ENCODE assay signal across 8 cellular contexts in the genomic region with DNA sequence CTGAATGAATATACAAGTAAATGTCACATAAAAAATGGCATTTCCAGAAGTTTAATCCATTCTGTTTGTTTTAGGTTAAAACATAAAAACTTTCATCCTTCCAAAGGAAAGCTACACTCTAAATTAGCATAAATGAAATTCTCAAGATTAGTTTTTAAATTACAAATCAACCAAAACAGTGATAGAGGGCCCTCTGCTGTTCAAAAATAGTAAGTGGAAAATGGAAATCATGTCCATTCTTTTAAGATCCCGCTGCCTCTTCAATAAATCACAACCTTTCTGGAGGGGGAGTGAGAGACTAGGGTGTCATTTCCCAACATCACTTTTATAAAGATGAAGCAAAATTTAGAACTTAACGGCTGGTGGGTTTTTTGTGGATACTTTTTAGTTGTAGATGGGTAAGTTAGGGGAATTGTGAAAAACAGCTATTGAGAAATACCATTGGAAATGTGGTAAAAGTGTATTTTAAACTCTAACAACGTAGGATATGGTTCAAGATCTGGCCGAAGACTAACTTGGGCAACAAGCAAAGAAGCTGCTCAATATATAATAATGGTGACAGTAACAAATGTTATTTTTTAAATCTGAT. TPM values are rescaled to one million over a fixed set of nuclear protein-coding genes. Genes with fewer than 3 reads are reported as not detected.
A peak's percentile ranks its signal among the peaks of the same experiment; 100 is the strongest.
DNase-seq lines count a peak whose midpoint lies in the region; ATAC-seq, FAIRE-seq and TF ChIP-seq lines count a peak whose summit lies in the region.

No MANE protein-coding gene starts in this region.

- peak overlapping the region in 3 of 4 donors; percentile 0 to 75 (median 13) for H3K4me3 Mint-ChIP-seq in CD4-positive, CD25-positive, alpha-beta regulatory T cell
- H3K4me3 Mint-ChIP-seq in endothelial cell (ENCODE audit: unreplicated experiment): no peak overlapping the region

- no peaks in the 10 kb centered on the region for H3K79me2 ChIP-seq in PC-3 (ENCODE audit: low read length)

- H4K20me1 ChIP-seq in PC-3 (ENCODE audit: low read length): no peaks in the 10 kb centered on the region

- peaks cover 6 to 16% (median 9%) of the 10 kb centered on the region in 4 donors for H3K4me1 Mint-ChIP-seq in CD4-positive, CD25-positive, alpha-beta regulatory T cell
- H3K4me1 Mint-ChIP-seq in endothelial cell (ENCODE audit: unreplicated experiment): peaks cover 8% of the 10 kb centered on the region

- intact Hi-C loops in PC-3 (cut with micrococcal nuclease): loop anchor here (1.0 to 5.0 kb wide), 5 partner anchors 128 to 750 kb away; no protein-coding TSS in a partner anchor

- CTCF ChIA-PET in PC-3 (lab: Charles Lee): interaction anchor here (0.5 kb wide), 1 partner anchor 91 kb away, joined by 3 read pairs; no protein-coding TSS in a partner anchor

- H3K9ac ChIP-seq in PC-3 (ENCODE audit: low read length): no peak overlapping the region

- peak; percentile 11 for FAIRE-seq in H54 (lab: Jason Lieb, UNC)

- no TSS peak for BruUV-seq in PC-3 (replicated peaks; lab: Mats Ljungman, UMichigan)

- H3K27me3 ChIP-seq in CD4-positive, CD25-positive, alpha-beta regulatory T cell (ENCODE audit: control insufficient read depth, insufficient read depth, low read length): peaks cover 18% of the 10 kb centered on the region
- H3K27me3 ChIP-seq in PC-3 (ENCODE audit: low read length) (no peaks in the 10 kb centered on the region), neutrophil (no peaks in the 10 kb centered on the region)

- H3K27ac ChIP-seq in CD4-positive, CD25-positive, alpha-beta regulatory T cell (ENCODE audit: insufficient read depth, low read length, poor library complexity, severe bottlenecking): no peak overlapping the region
- H3K27ac ChIP-seq in PC-3 (ENCODE audit: low read length) (no peak overlapping the region), neutrophil (no peak overlapping the region)

- no peak overlapping the region for H3K4me3 ChIP-seq in CD4-positive, CD25-positive, alpha-beta regulatory T cell (ENCODE audit: low read depth, low read length)
- no peak overlapping the region for H3K4me3 ChIP-seq in PC-3 (ENCODE audit: low read length)
- no peak overlapping the region for H3K4me3 ChIP-seq in neutrophil (ENCODE audit: low read depth in 1 of 2, low read length in 1 of 2)

- TF ChIP-seq POLR2A in H54 (IDR thresholded peaks at IDR 0.05; ENCODE audit: low read depth, low read length): no peak

- peak overlapping the region; percentile 8; the same call in 1 of the 2 replicates for H2AFZ ChIP-seq in PC-3 (ENCODE audit: low read length)

- ATAC-seq in CD4-positive, CD25-positive, alpha-beta regulatory T cell (ENCODE audit: low read depth in 2 of 2): no peak
- ATAC-seq in PC-3 (no peak), HG03135 (IDR thresholded peaks at IDR 0.05; ENCODE audit: unreplicated experiment) (no peak), GM18519 (IDR thresholded peaks at IDR 0.05; ENCODE audit: low FRiP score, unreplicated experiment) (no peak), HG02623 (IDR thresholded peaks at IDR 0.05; ENCODE audit: unreplicated experiment) (no peak)

- peaks cover 23% of the 10 kb centered on the region for H3K27me3 Mint-ChIP-seq in CD4-positive, CD25-positive, alpha-beta regulatory T cell
- H3K27me3 Mint-ChIP-seq in endothelial cell (ENCODE audit: unreplicated experiment): peaks cover 3% of the 10 kb centered on the region

- no peaks in the 10 kb centered on the region for H3K9me3 ChIP-seq in CD4-positive, CD25-positive, alpha-beta regulatory T cell (ENCODE audit: control insufficient read depth in 2 of 2, low read length in 2 of 2)
- H3K9me3 ChIP-seq in PC-3 (ENCODE audit: low read length) (no peaks in the 10 kb centered on the region), neutrophil (no peaks in the 10 kb centered on the region)

- H3K27ac Mint-ChIP-seq in CD4-positive, CD25-positive, alpha-beta regulatory T cell: no peak overlapping the region
- H3K27ac Mint-ChIP-seq in endothelial cell (ENCODE audit: unreplicated experiment): no peak overlapping the region

- H3K4me2 ChIP-seq in PC-3 (ENCODE audit: low read length): peak overlapping the region; percentile 49

- no peaks in the 10 kb centered on the region for H3K9me3 Mint-ChIP-seq in CD4-positive, CD25-positive, alpha-beta regulatory T cell
- no peaks in the 10 kb centered on the region for H3K9me3 Mint-ChIP-seq in endothelial cell (ENCODE audit: unreplicated experiment)

- POLR2A ChIA-PET in PC-3 (lab: Charles Lee; ENCODE audit: unreplicated experiment): interaction anchor here (0.6 kb wide), 1 partner anchor 100 kb away, joined by 4 read pairs; no protein-coding TSS in a partner anchor

- H3F3A ChIP-seq in PC-3 (ENCODE audit: low read length, unreplicated experiment): no peaks in the 10 kb centered on the region

- TF ChIP-seq CTCF in PC-3 (conservative IDR thresholded peaks at IDR 0.05; ENCODE audit: low read depth, low read length) (peak; percentile 78), endothelial cell (IDR thresholded peaks at IDR 0.05; ENCODE audit: unreplicated experiment) (peak; percentile 77), neutrophil (IDR thresholded peaks at IDR 0.05) (peak; percentile 40)

- H3K36me3 Mint-ChIP-seq in CD4-positive, CD25-positive, alpha-beta regulatory T cell: no peaks in the 10 kb centered on the region
- no peaks in the 10 kb centered on the region for H3K36me3 Mint-ChIP-seq in endothelial cell (ENCODE audit: low read depth, unreplicated experiment)

- peak in 2 of 3 donors; percentile 38 to 50 for DNase-seq in CD4-positive, CD25-positive, alpha-beta regulatory T cell
- DNase-seq in H54 (ENCODE audit: insufficient read length, low spot score) (no peak), PC-3 (peak; percentile 65), endothelial cell (ENCODE audit: low spot score) (no peak)

- no peaks in the 10 kb centered on the region for H3K9me2 ChIP-seq in PC-3 (replicated peaks; ENCODE audit: low read length)

- peaks cover 16% of the 10 kb centered on the region for H3K4me1 ChIP-seq in CD4-positive, CD25-positive, alpha-beta regulatory T cell (ENCODE audit: control insufficient read depth, insufficient read depth, low read length, poor library complexity, severe bottlenecking)
- H3K4me1 ChIP-seq in PC-3 (ENCODE audit: insufficient read depth, low read length): peaks cover 15% of the 10 kb centered on the region
- peaks cover 11 to 21% of the 10 kb centered on the region in 2 experiments for H3K4me1 ChIP-seq in neutrophil (ENCODE audit: control insufficient read depth in 1 of 2, insufficient read depth in 1 of 2, low read depth in 1 of 2, low read length in 1 of 2)

- H3K36me3 ChIP-seq in CD4-positive, CD25-positive, alpha-beta regulatory T cell (ENCODE audit: control insufficient read depth, insufficient read depth, low read length): no peaks in the 10 kb centered on the region
- H3K36me3 ChIP-seq in PC-3 (ENCODE audit: low read depth, low read length) (no peaks in the 10 kb centered on the region), neutrophil (no peaks in the 10 kb centered on the region)

RNA-seq across cellular contexts. Expression of gene DNAH7, which starts 1.7 kb away (rescaled TPM):
- not detected for total RNA-seq in CD4-positive, CD25-positive, alpha-beta regulatory T cell
- not detected for polyA plus RNA-seq in CD4-positive, CD25-positive, alpha-beta regulatory T cell
- total RNA-seq in PC-3 (2014; rRNA removed) (1.9 and 3.1 TPM in 2 replicates), endothelial cell (ENCODE audit: unreplicated experiment) (2.6 TPM)

Comparison
In these comparisons a context has a peak if more than half of its experiments do, and no peak if none do; other contexts are left out.
1. DNase-seq: peak in CD4-positive, CD25-positive, alpha-beta regulatory T cell (2 of 3) and PC-3 (single experiment); none in H54 (single experiment) and endothelial cell (single experiment).
2. Peak in every context shown above with its lines, with median percentiles within 50 percentile points of each other: CTCF ChIP-seq.